13 cellular contexts compared by ENCODE assay signal in genomic region chr2:121375621-121376159, GRCh38.
"Had no signal": no experiment of that assay in that cellular context is flagged by ENCODE, and none has a peak within 500 bp of the region (broad histone marks: within the 10 kb centered on the region; RNA-seq: fewer than 3 reads in every experiment).

No MANE protein-coding gene starts in this region.

- ATAC-seq: activated T-helper 17 cell treated with anti-CD3 and anti-CD28 coated beads, Interleukin-2, amount 50 U/mL, for 72 hours; heart left ventricle; naive thymus-derived CD8-positive, alpha-beta T cell; stimulated activated naive B cell treated with anti-CD40 and anti-IgM and Interleukin-4, amounts not matched to agents 10 μg/mL and 1 μg/mL and 100 μg/mL, for 72 hours had no signal

- H3K27ac ChIP-seq: ascending aorta, esophagus squamous epithelium, heart left ventricle, parathyroid adenoma, tibial nerve, WERI-Rb-1 had no signal

- H3K27ac Mint-ChIP-seq: activated T-helper 17 cell treated with anti-CD3 and anti-CD28 coated beads, Interleukin-2, amount 50 U/mL, for 72 hours; stimulated activated naive B cell treated with anti-CD40 and anti-IgM and Interleukin-4, amounts not matched to agents 10 μg/mL and 1 μg/mL and 100 μg/mL, for 72 hours had no signal

- H3K36me3 ChIP-seq: colonic mucosa had no signal

- DNase-seq: activated CD4-positive, alpha-beta T cell treated with anti-CD3 and anti-CD28 coated beads, Interleukin-2, amount 50 U/mL, for 48 hours; activated naive CD4-positive, alpha-beta T cell treated with Interleukin-2 at 50 U/mL for 16 hours; colonic mucosa; effector CD4-positive, alpha-beta T cell; esophagus squamous epithelium; heart left ventricle; naive thymus-derived CD8-positive, alpha-beta T cell; stimulated activated naive B cell treated with anti-CD40 and anti-IgM and Interleukin-4, amounts not matched to agents 10 μg/mL and 1 μg/mL and 100 μg/mL, for 72 hours; WERI-Rb-1 had no signal

- H3K4me1 ChIP-seq: ascending aorta, esophagus squamous epithelium, parathyroid adenoma, tibial nerve had no signal

- H3K4me3 Mint-ChIP-seq: activated T-helper 17 cell treated with anti-CD3 and anti-CD28 coated beads, Interleukin-2, amount 50 U/mL, for 72 hours; naive thymus-derived CD8-positive, alpha-beta T cell; stimulated activated naive B cell treated with anti-CD40 and anti-IgM and Interleukin-4, amounts not matched to agents 10 μg/mL and 1 μg/mL and 100 μg/mL, for 72 hours had no signal

- H3K9me3 ChIP-seq: ascending aorta, colonic mucosa, esophagus squamous epithelium, heart left ventricle, tibial nerve had no signal

- H3K27me3 ChIP-seq: ascending aorta, colonic mucosa, esophagus squamous epithelium, heart left ventricle, tibial nerve had no signal

- H3K27me3 Mint-ChIP-seq: activated T-helper 17 cell treated with anti-CD3 and anti-CD28 coated beads, Interleukin-2, amount 50 U/mL, for 72 hours; naive thymus-derived CD8-positive, alpha-beta T cell; stimulated activated naive B cell treated with anti-CD40 and anti-IgM and Interleukin-4, amounts not matched to agents 10 μg/mL and 1 μg/mL and 100 μg/mL, for 72 hours had no signal

- H2AFZ ChIP-seq: parathyroid adenoma had no signal

- H3K4me3 ChIP-seq: ascending aorta, colonic mucosa, esophagus squamous epithelium, heart left ventricle, tibial nerve had no signal
